Comparison of ENCODE assay signal across 3 cellular contexts in genomic region chr4:178671766-178672165, GRCh38.
"Had no signal": no experiment of that assay in that cellular context is flagged by ENCODE, and none has a peak within 500 bp of the region (broad histone marks: within the 10 kb centered on the region; RNA-seq: fewer than 3 reads in every experiment).

No MANE protein-coding gene starts in this region.

- ATAC-seq: GM12878 had no signal

- DNase-seq: GDM1, GF-D8 had no signal

- H3K4me3 ChIP-seq: GM12878 had no signal
